Comparison of ENCODE assay signal across 9 cellular contexts in the genomic region with DNA sequence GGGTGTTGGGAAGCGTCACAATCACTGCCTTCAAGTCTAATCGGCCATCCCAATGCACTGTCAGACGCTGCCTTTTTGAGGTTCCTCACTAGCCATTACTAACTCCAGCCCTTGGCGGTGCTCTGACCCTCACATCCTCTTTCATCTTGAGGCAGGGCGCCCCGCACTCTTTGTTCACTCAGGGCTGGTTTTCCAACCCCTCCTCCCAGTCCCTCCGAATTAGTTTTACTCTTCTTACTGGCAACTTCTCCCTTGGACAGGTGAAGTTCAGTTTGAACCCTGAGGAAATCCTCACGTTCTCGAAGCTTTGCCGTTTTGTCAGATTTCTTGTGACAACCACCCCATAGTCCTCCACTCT. TPM values are rescaled to one million over a fixed set of nuclear protein-coding genes. Genes with fewer than 3 reads are reported as not detected.
DNase-seq lines count a peak whose midpoint lies in the region; FAIRE-seq and TF ChIP-seq lines count a peak whose summit lies in the region.
"Had no signal": no experiment of that assay in that cellular context is flagged by ENCODE, and none has a peak within 500 bp of the region (broad histone marks: within the 10 kb centered on the region; RNA-seq: fewer than 3 reads in every experiment).

No MANE protein-coding gene starts in this region.

- peaks cover 12% of the 10 kb centered on the region for H3K79me1 ChIP-seq in trophoblast cell (ENCODE audit: low read length)

- no peak overlapping the region for H2BK12ac ChIP-seq in trophoblast cell (ENCODE audit: low read length)

- no peak for DNase-seq in activated CD4-positive, alpha-beta T cell treated with anti-CD3 and anti-CD28 coated beads, Interleukin-2, amount 10 ng/mL, durations not matched to agents 24 days and 14 days
- no peak for DNase-seq in activated CD4-positive, alpha-beta T cell treated with anti-CD3 and anti-CD28 coated beads for 4 hours
- DNase-seq in NT2/D1 (ENCODE audit: low read depth, low spot score) (no peak), endodermal cell (no peak), trophoblast cell (no peak), NK-92 (lab: John Stamatoyannopoulos, UW; ENCODE audit: unreplicated experiment) (no peak), islet precursor cell (no peak), HTR-8/SVneo (ENCODE audit: insufficient read length, low spot score) (no peak)

- no peak for FAIRE-seq in HTR-8/SVneo (lab: Jason Lieb, UNC)
- FAIRE-seq: colon had no signal

- H3K36me3 ChIP-seq in NT2/D1 (ENCODE audit: insufficient read depth, insufficient read length, low read length) = peaks cover 40% of the 10 kb centered on the region
- peaks cover 27% of the 10 kb centered on the region for H3K36me3 ChIP-seq in endodermal cell (ENCODE audit: control insufficient read depth, insufficient read depth, low read length)
- H3K36me3 ChIP-seq in trophoblast cell (ENCODE audit: control insufficient read depth in 1 of 2, insufficient read depth in 2 of 2, low read length in 2 of 2) = peaks cover 7 to 12% of the 10 kb centered on the region in 2 experiments

- no peaks in the 10 kb centered on the region for H3K9me3 Mint-ChIP-seq in activated CD4-positive, alpha-beta T cell treated with anti-CD3 and anti-CD28 coated beads, Interleukin-2, amount 10 ng/mL, durations not matched to agents 24 days and 14 days
- H3K9me3 Mint-ChIP-seq in endodermal cell = no peaks in the 10 kb centered on the region

- peaks cover 8% of the 10 kb centered on the region for H3K79me2 ChIP-seq in trophoblast cell (ENCODE audit: control insufficient read depth, insufficient read depth, low read length, poor library complexity)

- no peak overlapping the region for H2AFZ ChIP-seq in trophoblast cell (ENCODE audit: insufficient read depth, low read length, poor library complexity)

- H3K4ac ChIP-seq in trophoblast cell (ENCODE audit: low read depth, low read length) = peak overlapping the region; percentile 7

- H3K27ac ChIP-seq in endodermal cell (ENCODE audit: low read depth, low read length) = peak overlapping the region; percentile 71
- H3K27ac ChIP-seq in trophoblast cell (ENCODE audit: low read depth, low read length) = peak overlapping the region; percentile 66

- peak overlapping the region; percentile 97 for H3K4me3 Mint-ChIP-seq in activated CD4-positive, alpha-beta T cell treated with anti-CD3 and anti-CD28 coated beads, Interleukin-2, amount 10 ng/mL, durations not matched to agents 24 days and 14 days
- H3K4me3 Mint-ChIP-seq in endodermal cell = peak overlapping the region; percentile 96

- peak overlapping the region; percentile 56 for H4K91ac ChIP-seq in trophoblast cell (ENCODE audit: low read depth, low read length)

- H3K18ac ChIP-seq in trophoblast cell (ENCODE audit: low read length) = peak overlapping the region; percentile 21

- H3K27me3 ChIP-seq in NT2/D1 (ENCODE audit: insufficient read depth, insufficient read length) = no peaks in the 10 kb centered on the region
- H3K27me3 ChIP-seq in endodermal cell (ENCODE audit: control insufficient read depth, insufficient read depth, low read length, poor library complexity, severe bottlenecking) = no peaks in the 10 kb centered on the region
- no peaks in the 10 kb centered on the region for H3K27me3 ChIP-seq in trophoblast cell (ENCODE audit: insufficient read depth, low read length)

- peak overlapping the region; percentile 33 for H3K14ac ChIP-seq in trophoblast cell (ENCODE audit: low read length)

- TF ChIP-seq CTCF in endodermal cell (conservative IDR thresholded peaks at IDR 0.05) = no peak

- H2BK120ac ChIP-seq in trophoblast cell (ENCODE audit: insufficient read depth, low read length, poor library complexity) = no peak overlapping the region

- peak overlapping the region; percentile 72 for H4K8ac ChIP-seq in trophoblast cell (ENCODE audit: low read depth, low read length)

- peak overlapping the region; percentile 32 for H2BK5ac ChIP-seq in trophoblast cell (ENCODE audit: low read depth, low read length, poor library complexity)

- H3K27me3 Mint-ChIP-seq in activated CD4-positive, alpha-beta T cell treated with anti-CD3 and anti-CD28 coated beads, Interleukin-2, amount 10 ng/mL, durations not matched to agents 24 days and 14 days = peaks cover 3% of the 10 kb centered on the region
- H3K27me3 Mint-ChIP-seq in endodermal cell (ENCODE audit: insufficient read depth) = no peaks in the 10 kb centered on the region

- intact Hi-C loops in activated CD4-positive, alpha-beta T cell treated with anti-CD3 and anti-CD28 coated beads, Interleukin-2, amount 10 ng/mL, durations not matched to agents 24 days and 14 days (cut with micrococcal nuclease) = loop anchor here (1.0 to 5.0 kb wide), 14 partner anchors 8 to 570 kb away; partner anchors contain the start of genes ANKRD52, CS, DNAJC14 and MYL6

- WGBS in endodermal cell (ENCODE audit: insufficient coverage in 1 of 2, insufficient read length in 1 of 2), 2 experiments = 29 to 39% methylated on average over 10 of the region's 10 CpGs
- no CpG with 5 or more reads among the region's 10 CpGs for WGBS in trophoblast cell (ENCODE audit: extremely low coverage, insufficient coverage, insufficient read length)

- peak overlapping the region; percentile 82 for H3K4me2 ChIP-seq in trophoblast cell (ENCODE audit: low read length)

- H2AK5ac ChIP-seq in trophoblast cell (ENCODE audit: low read length) = peak overlapping the region; percentile 14

- H3K36me3 Mint-ChIP-seq in activated CD4-positive, alpha-beta T cell treated with anti-CD3 and anti-CD28 coated beads, Interleukin-2, amount 10 ng/mL, durations not matched to agents 24 days and 14 days (ENCODE audit: low read depth) = peaks cover 36% of the 10 kb centered on the region
- H3K36me3 Mint-ChIP-seq in endodermal cell (ENCODE audit: low read depth) = peaks cover 34% of the 10 kb centered on the region

- H4K12ac ChIP-seq in trophoblast cell (ENCODE audit: low read depth, low read length) = peak overlapping the region; percentile 34

- peaks cover 36% of the 10 kb centered on the region for H3K4me1 Mint-ChIP-seq in activated CD4-positive, alpha-beta T cell treated with anti-CD3 and anti-CD28 coated beads, Interleukin-2, amount 10 ng/mL, durations not matched to agents 24 days and 14 days
- peaks cover 20% of the 10 kb centered on the region for H3K4me1 Mint-ChIP-seq in endodermal cell

- H3K4me3 ChIP-seq in NT2/D1 (ENCODE audit: insufficient read length, low read depth) (peak overlapping the region; percentile 84), endodermal cell (ENCODE audit: low read length) (peak overlapping the region; percentile 93), trophoblast cell (ENCODE audit: low read depth, low read length) (peak overlapping the region; percentile 79)

- H3K9me3 ChIP-seq in NT2/D1 (ENCODE audit: insufficient read depth, low read length) (no peaks in the 10 kb centered on the region), endodermal cell (ENCODE audit: control insufficient read depth, low read length) (no peaks in the 10 kb centered on the region), trophoblast cell (ENCODE audit: insufficient read depth, low read depth, low read length) (no peaks in the 10 kb centered on the region)

- H3K4me1 ChIP-seq in NT2/D1 (ENCODE audit: insufficient read depth, insufficient read length) (no peaks in the 10 kb centered on the region), endodermal cell (ENCODE audit: control insufficient read depth, insufficient read depth, low read length) (peaks cover 5% of the 10 kb centered on the region), trophoblast cell (ENCODE audit: control insufficient read depth in 1 of 2, insufficient read depth in 2 of 2, low read length in 2 of 2) (peaks cover 6 to 12% of the 10 kb centered on the region in 2 experiments)

- H3K23ac ChIP-seq in trophoblast cell (ENCODE audit: low read length) = no peak overlapping the region

- H3K9ac ChIP-seq in NT2/D1 (ENCODE audit: insufficient read length, low read depth) (peak overlapping the region; percentile 93), endodermal cell (ENCODE audit: extremely low read depth, low read length, poor library complexity, severe bottlenecking) (peak overlapping the region; percentile 43), trophoblast cell (ENCODE audit: low read length) (peak overlapping the region; percentile 79)

- H3K27ac Mint-ChIP-seq in activated CD4-positive, alpha-beta T cell treated with anti-CD3 and anti-CD28 coated beads, Interleukin-2, amount 10 ng/mL, durations not matched to agents 24 days and 14 days = peak overlapping the region; percentile 100
- H3K27ac Mint-ChIP-seq in endodermal cell = peak overlapping the region; percentile 100

RNA-seq across cellular contexts. Expression of gene ZC3H10, which starts 0.6 kb away (rescaled TPM):
- total RNA-seq in activated CD4-positive, alpha-beta T cell treated with anti-CD3 and anti-CD28 coated beads, Interleukin-2, amount 10 ng/mL, durations not matched to agents 24 days and 14 days = 8.9 and 11.2 TPM in 2 replicates
- total RNA-seq in endodermal cell = 1 to 10 TPM; 7.9 to 9.1 TPM
- 6.1 TPM for polyA plus RNA-seq in endodermal cell (2013, experiment 1 of 2)
- 4.3 TPM for polyA plus RNA-seq in endodermal cell (2013, experiment 2 of 2)
- polyA plus RNA-seq in trophoblast cell (2013) = 2.0 TPM in 2 replicates

RNA-seq across cellular contexts. Expression of gene RPL41, which starts 2.2 kb away (rescaled TPM):
- 3,831 and 3,993 TPM in 2 replicates for total RNA-seq in activated CD4-positive, alpha-beta T cell treated with anti-CD3 and anti-CD28 coated beads, Interleukin-2, amount 10 ng/mL, durations not matched to agents 24 days and 14 days
- 1,000 to 10,000 TPM; 4,305 to 4,379 TPM for total RNA-seq in endodermal cell
- polyA plus RNA-seq in endodermal cell (2013, experiment 1 of 2) = 4,554 TPM
- 4,086 TPM for polyA plus RNA-seq in endodermal cell (2013, experiment 2 of 2)
- 9,463 and 9,643 TPM in 2 replicates for polyA plus RNA-seq in trophoblast cell (2013)

RNA-seq across cellular contexts. Expression of gene ESYT1, which starts 9.4 kb away (rescaled TPM):
- 155 and 158 TPM in 2 replicates for total RNA-seq in activated CD4-positive, alpha-beta T cell treated with anti-CD3 and anti-CD28 coated beads, Interleukin-2, amount 10 ng/mL, durations not matched to agents 24 days and 14 days
- total RNA-seq in endodermal cell = 100 to 1,000 TPM in 1 of 2 donors, 10 to 100 TPM in 1; 97.0 to 118 TPM
- 55.5 TPM for polyA plus RNA-seq in endodermal cell (2013, experiment 1 of 2)
- polyA plus RNA-seq in endodermal cell (2013, experiment 2 of 2) = 64.1 TPM
- polyA plus RNA-seq in trophoblast cell (2013) = 56.2 and 64.3 TPM in 2 replicates

RNA-seq across cellular contexts. Expression of gene PA2G4, which starts 14.3 kb away (rescaled TPM):
- total RNA-seq in activated CD4-positive, alpha-beta T cell treated with anti-CD3 and anti-CD28 coated beads, Interleukin-2, amount 10 ng/mL, durations not matched to agents 24 days and 14 days = 453 and 472 TPM in 2 replicates
- 100 to 1,000 TPM; 128 to 161 TPM for total RNA-seq in endodermal cell
- 155 TPM for polyA plus RNA-seq in endodermal cell (2013, experiment 1 of 2)
- 147 TPM for polyA plus RNA-seq in endodermal cell (2013, experiment 2 of 2)
- 131 and 133 TPM in 2 replicates for polyA plus RNA-seq in trophoblast cell (2013)

RNA-seq across cellular contexts. Expression of gene MYL6B, which starts 33.7 kb away (rescaled TPM):
- total RNA-seq in activated CD4-positive, alpha-beta T cell treated with anti-CD3 and anti-CD28 coated beads, Interleukin-2, amount 10 ng/mL, durations not matched to agents 24 days and 14 days = 63.3 and 68.9 TPM in 2 replicates
- total RNA-seq in endodermal cell = 100 to 1,000 TPM; 153 to 191 TPM
- polyA plus RNA-seq in endodermal cell (2013, experiment 1 of 2) = 175 TPM
- 170 TPM for polyA plus RNA-seq in endodermal cell (2013, experiment 2 of 2)
- 91.8 and 91.9 TPM in 2 replicates for polyA plus RNA-seq in trophoblast cell (2013)

Comparison
In these comparisons a context has a peak if more than half of its experiments do, and no peak if none do; other contexts are left out.
1. H3K9ac ChIP-seq: peak in every context shown above with its lines; median percentile 93 in NT2/D1; 79 in trophoblast cell; 43 in endodermal cell.